Comparison of ENCODE assay signal across 15 cellular contexts in genomic region chr18:56065101-56065500, GRCh38.
A peak's percentile ranks its signal among the peaks of the same experiment; 100 is the strongest.
DNase-seq lines count a peak whose midpoint lies in the region; ATAC-seq and TF ChIP-seq lines count a peak whose summit lies in the region.
"Had no signal": no experiment of that assay in that cellular context is flagged by ENCODE, and none has a peak within 500 bp of the region (broad histone marks: within the 10 kb centered on the region; RNA-seq: fewer than 3 reads in every experiment).

No MANE protein-coding gene starts in this region.

- H3K4me3 Mint-ChIP-seq in H9: no peak overlapping the region
- H3K4me3 Mint-ChIP-seq: CD4-positive, alpha-beta memory T cell; HFFc6 had no signal

- no peak overlapping the region for H3K4me2 ChIP-seq in H9 (ENCODE audit: insufficient read depth, insufficient read length, low read length)

- H2AK5ac ChIP-seq in H9 (ENCODE audit: insufficient read length, low read length): no peak overlapping the region

- no peaks in the 10 kb centered on the region for H3K9me3 ChIP-seq in H9 (ENCODE audit: control insufficient read depth, low read depth, low read length)
- H3K9me3 ChIP-seq in right atrium auricular region: no peaks in the 10 kb centered on the region
- H3K9me3 ChIP-seq: HAP-1 had no signal

- H3K36me3 Mint-ChIP-seq in H9 (ENCODE audit: insufficient read depth in 1 of 3, low read depth in 3 of 3): no peaks in the 10 kb centered on the region; a peak in 1 of 7 replicates
- H3K36me3 Mint-ChIP-seq: CD4-positive, alpha-beta memory T cell had no signal

- no peak overlapping the region for H2BK120ac ChIP-seq in H9 (ENCODE audit: low read depth, low read length, poor library complexity, severe bottlenecking)

- no peaks in the 10 kb centered on the region for H3K36me3 ChIP-seq in right atrium auricular region
- H3K36me3 ChIP-seq: HAP-1 had no signal

- no peak overlapping the region for H2BK15ac ChIP-seq in H9 (ENCODE audit: low read depth, low read length)

- H2AFZ ChIP-seq in H9 (ENCODE audit: low read length): no peak overlapping the region
- H2AFZ ChIP-seq: GM23248 had no signal

- no peak overlapping the region for H3K4ac ChIP-seq in H9 (ENCODE audit: low read depth, low read length)

- intact Hi-C loops in left colon (cut with DNase I, micrococcal nuclease): no loop called here

- H2BK20ac ChIP-seq in H9 (ENCODE audit: low read depth, low read length, poor library complexity, severe bottlenecking): no peak overlapping the region

- no peak overlapping the region for H3K56ac ChIP-seq in H9 (ENCODE audit: insufficient read length, low read depth, low read length)

- no peaks in the 10 kb centered on the region; a peak in 1 of 5 replicates for H3K9me3 Mint-ChIP-seq in H9
- H3K9me3 Mint-ChIP-seq: HFFc6 had no signal

- no peak overlapping the region for H3K9ac ChIP-seq in H9 (ENCODE audit: extremely low read depth, insufficient read length, low read length)
- H3K9ac ChIP-seq: GM23248 had no signal

- ATAC-seq in foreskin keratinocyte: no peak
- no peak for ATAC-seq in left colon

- no peaks in the 10 kb centered on the region for H3K79me1 ChIP-seq in H9 (ENCODE audit: insufficient read depth, low read depth, low read length, poor library complexity, severe bottlenecking)

- H3K27me3 Mint-ChIP-seq in H9 (ENCODE audit: low read depth): no peaks in the 10 kb centered on the region
- H3K27me3 Mint-ChIP-seq: CD4-positive, alpha-beta memory T cell had no signal

- no peaks in the 10 kb centered on the region for H3K23me2 ChIP-seq in H9 (ENCODE audit: insufficient read length, low read depth, low read length, poor library complexity, severe bottlenecking)

- H3K79me2 ChIP-seq in H9 (ENCODE audit: insufficient read depth, low read length): no peaks in the 10 kb centered on the region

- no peak overlapping the region for H2BK5ac ChIP-seq in H9 (ENCODE audit: insufficient read length, low read length)

- H3K4me3 ChIP-seq in right atrium auricular region: no peak overlapping the region
- H3K4me3 ChIP-seq: GM23248, HAP-1 had no signal

- peak overlapping the region; percentile 52; the same call in 1 of the 2 replicates for H3K14ac ChIP-seq in H9 (ENCODE audit: insufficient read depth, low read length)

- no peak overlapping the region for H3K23ac ChIP-seq in H9 (ENCODE audit: insufficient read length, low read depth, low read length)

- no peak overlapping the region for H4K91ac ChIP-seq in H9 (ENCODE audit: insufficient read length, low read depth, low read length)

- H3T11ph ChIP-seq in H9 (ENCODE audit: low read length): no peak overlapping the region

- H3K27ac ChIP-seq in H9 (ENCODE audit: insufficient read length, low read depth, low read length) (no peak overlapping the region), foreskin keratinocyte (no peak overlapping the region), right atrium auricular region (no peak overlapping the region)
- H3K27ac ChIP-seq: GM23248 had no signal

- no peak overlapping the region for H3K18ac ChIP-seq in H9 (ENCODE audit: insufficient read length, low read depth, low read length)

- H4K8ac ChIP-seq in H9 (replicated peaks; ENCODE audit: insufficient read length, low read depth, low read length): no peak overlapping the region

- H3K4me1 ChIP-seq in H9 (ENCODE audit: insufficient read depth, low read length): peaks cover 7% of the 10 kb centered on the region
- peaks cover 4% of the 10 kb centered on the region for H3K4me1 ChIP-seq in foreskin keratinocyte
- H3K4me1 ChIP-seq in right atrium auricular region: peaks cover 0 to 8% of the 10 kb centered on the region in 2 donors
- H3K4me1 ChIP-seq: HAP-1 had no signal

- no peak for TF ChIP-seq CTCF in H9 (conservative IDR thresholded peaks at IDR 0.05)
- no peak for TF ChIP-seq CTCF in foreskin keratinocyte (conservative IDR thresholded peaks at IDR 0.05)
- TF ChIP-seq CTCF in right atrium auricular region (IDR thresholded peaks at IDR 0.05): no peak

- H4K5ac ChIP-seq in H9 (ENCODE audit: insufficient read length, low read depth, low read length): no peak overlapping the region

- no peak overlapping the region for H3K27ac Mint-ChIP-seq in H9
- H3K27ac Mint-ChIP-seq: CD4-positive, alpha-beta memory T cell; HFFc6 had no signal

- H3K4me1 Mint-ChIP-seq in H9: peaks cover 34% of the 10 kb centered on the region in 2 experiments
- H3K4me1 Mint-ChIP-seq: CD4-positive, alpha-beta memory T cell had no signal

- no peaks in the 10 kb centered on the region for H4K20me1 ChIP-seq in H9 (ENCODE audit: control insufficient read depth, insufficient read depth, insufficient read length)

- WGBS in H9 (ENCODE audit: extremely low coverage, insufficient read length, low lambda C conversion rate): no CpG with 5 or more reads among the region's 4 CpGs

- H3K27me3 ChIP-seq in H9 (ENCODE audit: insufficient read depth, low read length) (no peaks in the 10 kb centered on the region), foreskin keratinocyte (no peaks in the 10 kb centered on the region), right atrium auricular region (no peaks in the 10 kb centered on the region)

- DNase-seq in H9: no peak
- peak; percentile 16 for DNase-seq in cerebellar cortex (ENCODE audit: low spot score)
- DNase-seq in renal cortical epithelial cell (ENCODE audit: low read depth): peak; percentile 13
- no peak for DNase-seq in foreskin keratinocyte
- DNase-seq in right atrium auricular region (ENCODE audit: low spot score): no peak
- DNase-seq in left colon: no peak
- DNase-seq: C1 segment of cervical spinal cord; Calu3; CD4-positive, alpha-beta memory T cell; COR-L47; DMS53; DMS79 treated with DMSO at 0.1 percent for 48 hours; GM23248; HFFc6 had no signal

- no peak overlapping the region for H2BK12ac ChIP-seq in H9 (ENCODE audit: insufficient read length, low read depth, low read length)

Comparison
In these comparisons a context has a peak if more than half of its experiments do, and no peak if none do; other contexts are left out.
1. DNase-seq: peak in cerebellar cortex (single experiment) and renal cortical epithelial cell (single experiment); none in H9 (single experiment), foreskin keratinocyte (0 of 2), right atrium auricular region (single experiment) and left colon (0 of 2).